14 cellular contexts compared by ENCODE assay signal in the genomic region with DNA sequence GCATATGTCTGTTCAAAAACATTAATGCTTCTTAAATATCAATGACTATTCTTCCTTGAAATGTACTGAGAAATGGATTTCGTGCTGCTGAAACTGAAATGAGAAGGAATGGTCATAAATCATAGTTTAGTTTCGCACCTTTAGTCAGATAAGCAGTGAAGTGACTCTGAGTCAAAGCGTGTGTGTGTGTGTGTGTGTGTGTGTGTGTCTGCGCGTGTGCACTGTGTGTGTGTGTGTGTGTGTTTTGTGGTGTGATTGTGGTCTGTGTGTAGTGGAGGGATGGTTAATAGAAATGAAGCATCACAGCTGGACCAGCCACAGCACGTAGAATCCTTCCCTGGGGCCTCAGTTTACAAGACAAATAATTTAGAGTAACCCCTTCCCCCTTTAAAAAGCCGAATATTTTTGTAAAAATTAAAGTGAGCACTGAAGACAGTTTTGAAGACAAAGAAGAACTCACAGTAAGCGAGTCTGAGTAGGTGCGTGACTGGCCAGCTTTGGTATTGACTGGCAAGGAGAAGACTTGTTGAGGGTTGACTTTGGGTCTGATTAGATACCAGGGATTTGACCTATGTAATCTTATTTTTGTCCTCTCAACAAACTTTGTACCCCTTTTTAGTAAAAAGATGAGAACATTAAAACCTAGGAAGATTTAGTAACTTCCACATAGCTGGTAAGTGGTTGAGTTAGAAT. TPM values are rescaled to one million over a fixed set of nuclear protein-coding genes. Genes with fewer than 3 reads are reported as not detected.
DNase-seq lines count a peak whose midpoint lies in the region; ATAC-seq, FAIRE-seq and TF ChIP-seq lines count a peak whose summit lies in the region.
"Had no signal": no experiment of that assay in that cellular context is flagged by ENCODE, and none has a peak within 500 bp of the region (broad histone marks: within the 10 kb centered on the region; RNA-seq: fewer than 3 reads in every experiment).

No MANE protein-coding gene starts in this region.

- peak; percentile 58 for DNase-seq in GM12865 (ENCODE audit: low read depth)
- DNase-seq in RWPE2 (ENCODE audit: low spot score) = no peak
- DNase-seq in epithelial cell of prostate (ENCODE audit: low read depth, low spot score) = no peak
- no peak for DNase-seq in trophoblast cell
- DNase-seq in NCI-H82 treated with DMSO at 0.1 percent for 48 hours (lab: John Stamatoyannopoulos, UW; ENCODE audit: unreplicated experiment) = no peak
- DNase-seq in pancreas = no peak
- DNase-seq in foreskin melanocyte = no peak
- DNase-seq: activated CD8-positive, alpha-beta memory T cell treated with anti-CD3 and anti-CD28 coated beads for 24 hours; activated naive CD4-positive, alpha-beta T cell treated with anti-CD3 and anti-CD28 coated beads, Interleukin-2, amount 50 U/mL, for 16 hours; left ventricle myocardium superior; ovary had no signal

- peak overlapping the region; percentile 46 for H4K8ac ChIP-seq in trophoblast cell (ENCODE audit: low read depth, low read length)

- peaks cover 8% of the 10 kb centered on the region for H3K36me3 ChIP-seq in RWPE2 (ENCODE audit: low read depth)
- H3K36me3 ChIP-seq in trophoblast cell (ENCODE audit: control insufficient read depth in 1 of 2, insufficient read depth in 2 of 2, low read length in 2 of 2) = peaks cover 0 to 3% of the 10 kb centered on the region in 2 experiments
- H3K36me3 ChIP-seq in pancreas = no peaks in the 10 kb centered on the region
- H3K36me3 ChIP-seq: ovary had no signal

- no peak overlapping the region for H3K4me2 ChIP-seq in trophoblast cell (ENCODE audit: low read length)

- H3K27me3 ChIP-seq in RWPE2 (ENCODE audit: insufficient read depth, poor library complexity, severe bottlenecking) = no peaks in the 10 kb centered on the region
- no peaks in the 10 kb centered on the region for H3K27me3 ChIP-seq in trophoblast cell (ENCODE audit: insufficient read depth, low read length)
- H3K27me3 ChIP-seq in pancreas = peaks cover 0 to 8% (median 3%) of the 10 kb centered on the region in 4 donors
- H3K27me3 ChIP-seq: ovary had no signal

- H3K18ac ChIP-seq in trophoblast cell (ENCODE audit: low read length) = peak overlapping the region; percentile 63

- ATAC-seq in RWPE2 (ENCODE audit: low read depth) (no peak), GM21447 (IDR thresholded peaks at IDR 0.05; ENCODE audit: unreplicated experiment) (no peak), pancreas (no peak)

- peaks cover 74% of the 10 kb centered on the region for H3K4me1 ChIP-seq in RWPE2 (ENCODE audit: insufficient read depth, poor library complexity, severe bottlenecking)
- peaks cover 29 to 31% of the 10 kb centered on the region in 2 experiments for H3K4me1 ChIP-seq in trophoblast cell (ENCODE audit: control insufficient read depth in 1 of 2, insufficient read depth in 2 of 2, low read length in 2 of 2)
- H3K4me1 ChIP-seq in pancreas = no peaks in the 10 kb centered on the region

- FAIRE-seq in pancreas (lab: Jason Lieb, UNC) = no peak
- FAIRE-seq: TTC549 had no signal

- H2BK120ac ChIP-seq in trophoblast cell (ENCODE audit: insufficient read depth, low read length, poor library complexity) = peak overlapping the region; percentile 90

- intact Hi-C loops in pancreas (cut with DNase I) = no loop called here

- H4K91ac ChIP-seq in trophoblast cell (ENCODE audit: low read depth, low read length) = peak overlapping the region; percentile 72

- peak overlapping the region; percentile 81 for H3K4ac ChIP-seq in trophoblast cell (ENCODE audit: low read depth, low read length)

- peak overlapping the region; percentile 77 for H2BK5ac ChIP-seq in trophoblast cell (ENCODE audit: low read depth, low read length, poor library complexity)

- H2BK12ac ChIP-seq in trophoblast cell (ENCODE audit: low read length) = peak overlapping the region; percentile 80

- H3K27ac ChIP-seq in RWPE2 (ENCODE audit: poor library complexity, severe bottlenecking) (peak overlapping the region; percentile 81), epithelial cell of prostate (peak overlapping the region; percentile 86), trophoblast cell (ENCODE audit: low read depth, low read length) (peak overlapping the region; percentile 93), pancreas (no peak overlapping the region)
- H3K27ac ChIP-seq: ovary had no signal

- no peak overlapping the region for H4K12ac ChIP-seq in trophoblast cell (ENCODE audit: low read depth, low read length)

- peaks cover 23% of the 10 kb centered on the region for H3K79me1 ChIP-seq in trophoblast cell (ENCODE audit: low read length)

- H3K9me3 ChIP-seq in RWPE2 (ENCODE audit: severe bottlenecking) = no peaks in the 10 kb centered on the region
- H3K9me3 ChIP-seq in trophoblast cell (ENCODE audit: insufficient read depth, low read depth, low read length) = no peaks in the 10 kb centered on the region
- H3K9me3 ChIP-seq in pancreas = no peaks in the 10 kb centered on the region
- H3K9me3 ChIP-seq: ovary had no signal

- H3K4me3 ChIP-seq in GM12865 (ENCODE audit: low read depth, low read length) (no peak overlapping the region), RWPE2 (ENCODE audit: severe bottlenecking) (no peak overlapping the region), trophoblast cell (ENCODE audit: low read depth, low read length) (no peak overlapping the region), pancreas (no peak overlapping the region)
- H3K4me3 ChIP-seq: ovary had no signal

- TF ChIP-seq CTCF in GM12865 (IDR thresholded peaks at IDR 0.05; ENCODE audit: insufficient read depth, low read depth, low read length, missing control alignments) = no peak
- TF ChIP-seq CTCF in RWPE2 (IDR thresholded peaks at IDR 0.05; ENCODE audit: poor library complexity, severe bottlenecking) = no peak
- TF ChIP-seq CTCF in pancreas (IDR thresholded peaks at IDR 0.05) = no peak

- peak overlapping the region; percentile 89 for H2AK5ac ChIP-seq in trophoblast cell (ENCODE audit: low read length)

- H3K23ac ChIP-seq in trophoblast cell (ENCODE audit: low read length) = no peak overlapping the region

- H3K9ac ChIP-seq in trophoblast cell (ENCODE audit: low read length) = no peak overlapping the region

- WGBS in trophoblast cell (ENCODE audit: extremely low coverage, insufficient coverage, insufficient read length) = no CpG with 5 or more reads among the region's 9 CpGs
- WGBS in pancreas, 2 donors = 59 to 60% methylated on average over 9 of the region's 9 CpGs

- peak overlapping the region; percentile 59 for H3K14ac ChIP-seq in trophoblast cell (ENCODE audit: low read length)

- H3K79me2 ChIP-seq in trophoblast cell (ENCODE audit: control insufficient read depth, insufficient read depth, low read length, poor library complexity) = peaks cover 10% of the 10 kb centered on the region

- H2AFZ ChIP-seq in trophoblast cell (ENCODE audit: insufficient read depth, low read length, poor library complexity) = peak overlapping the region; percentile 30

RNA-seq across cellular contexts. Expression of a gene that starts 53.0 kb away (rescaled TPM):
- polyA plus RNA-seq in trophoblast cell (2013) = 12.8 and 13.8 TPM in 2 replicates
- total RNA-seq in pancreas = under 1 TPM; 0.12 to 0.64 (median 0.50) TPM
- 1 to 10 TPM in 1 of 2 donors, under 1 TPM in 1; 0.80 to 4.3 TPM for polyA plus RNA-seq in pancreas
- total RNA-seq: B cell had no signal

Comparison
In these comparisons a context has a peak if more than half of its experiments do, and no peak if none do; other contexts are left out.
1. H3K27ac ChIP-seq: peak in RWPE2 (single experiment), epithelial cell of prostate (single experiment) and trophoblast cell (single experiment); none in pancreas (0 of 4).